Comparison of ENCODE assay signal across 15 cellular contexts in the genomic region with DNA sequence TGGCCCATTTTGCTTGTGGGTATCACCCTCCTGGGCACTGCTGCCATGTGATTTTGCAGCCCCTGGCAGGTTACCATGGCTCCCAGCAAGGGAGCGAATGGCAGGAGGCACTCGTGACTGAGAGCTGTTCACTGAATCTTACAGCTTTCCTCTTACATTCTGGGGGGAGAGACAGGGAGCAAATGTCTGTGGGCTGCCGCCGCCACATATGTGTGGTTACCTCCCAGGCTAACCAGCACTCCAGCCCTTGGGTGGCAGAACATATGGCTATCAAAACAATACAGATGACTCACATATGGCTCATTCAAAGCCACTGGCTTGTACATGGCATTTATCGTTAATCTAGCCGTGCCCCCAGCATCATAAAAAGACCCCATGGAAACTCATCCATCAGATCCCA. TPM values are rescaled to one million over a fixed set of nuclear protein-coding genes. Genes with fewer than 3 reads are reported as not detected.
A peak's percentile ranks its signal among the peaks of the same experiment; 100 is the strongest.
DNase-seq lines count a peak whose midpoint lies in the region; ATAC-seq and TF ChIP-seq lines count a peak whose summit lies in the region.
"Had no signal": no experiment of that assay in that cellular context is flagged by ENCODE, and none has a peak within 500 bp of the region (broad histone marks: within the 10 kb centered on the region; RNA-seq: fewer than 3 reads in every experiment).

No MANE protein-coding gene starts in this region.

- H3K27ac ChIP-seq in lower lobe of right lung, result no peak overlapping the region
- H3K27ac ChIP-seq: sigmoid colon had no signal

- peaks cover 5% of the 10 kb centered on the region for H3K9me3 ChIP-seq in lower lobe of right lung
- H3K9me3 ChIP-seq: mucosa of descending colon, sigmoid colon had no signal

- H3K27ac Mint-ChIP-seq in HFFc6, result peak overlapping the region; percentile 74
- H3K27ac Mint-ChIP-seq: type B pancreatic cell had no signal

- H3K36me3 ChIP-seq in lower lobe of right lung, result peaks cover 100% of the 10 kb centered on the region

- H3K4me3 Mint-ChIP-seq in HFFc6, result no peak overlapping the region
- H3K4me3 Mint-ChIP-seq: CD4-positive, alpha-beta memory T cell; type B pancreatic cell had no signal

- H3K4me1 Mint-ChIP-seq in HFFc6 (ENCODE audit: low read depth), result peaks cover 27% of the 10 kb centered on the region

- TF ChIP-seq CTCF in HFFc6 (IDR thresholded peaks at IDR 0.05), result no peak
- TF ChIP-seq CTCF in lower lobe of right lung (IDR thresholded peaks at IDR 0.05), result no peak

- no peaks in the 10 kb centered on the region for H3K9me3 Mint-ChIP-seq in HFFc6
- H3K9me3 Mint-ChIP-seq: CD4-positive, alpha-beta memory T cell; type B pancreatic cell had no signal

- H3K4me1 ChIP-seq in lower lobe of right lung, result no peaks in the 10 kb centered on the region
- H3K4me1 ChIP-seq: sigmoid colon had no signal

- no peak for ATAC-seq in lower lobe of right lung
- no peak for ATAC-seq in GM21447 (IDR thresholded peaks at IDR 0.05; ENCODE audit: unreplicated experiment)
- no peak for ATAC-seq in GM18520 (IDR thresholded peaks at IDR 0.05; ENCODE audit: unreplicated experiment)
- ATAC-seq: mucosa of descending colon had no signal

- peaks cover 6% of the 10 kb centered on the region for H3K27me3 Mint-ChIP-seq in HFFc6 (ENCODE audit: insufficient read depth)
- H3K27me3 Mint-ChIP-seq: CD4-positive, alpha-beta memory T cell; type B pancreatic cell had no signal

- no peak overlapping the region for H3K4me3 ChIP-seq in lower lobe of right lung
- H3K4me3 ChIP-seq: mucosa of descending colon, sigmoid colon had no signal

- no peaks in the 10 kb centered on the region for H3K27me3 ChIP-seq in lower lobe of right lung (ENCODE audit: low read depth)
- H3K27me3 ChIP-seq: sigmoid colon had no signal

- peak; percentile 69 for DNase-seq in AG08395 (ENCODE audit: low spot score)
- DNase-seq in HFFc6, result peak; percentile 76
- peak in 29 of 56 donors; percentile 10 to 69 (median 31) for DNase-seq in amygdala (lab: John Stamatoyannopoulos, UW)
- DNase-seq in hepatic stellate cell (ENCODE audit: low spot score), result peak; percentile 61
- no peak for DNase-seq in lower lobe of right lung
- DNase-seq in stimulated activated CD4-positive, alpha-beta T cell treated with anti-CD3 and anti-CD28 coated beads, Interleukin-1b, Interleukin-23, amount 100 ng/mL, for 48 hours, result no peak
- DNase-seq: activated CD4-positive, alpha-beta T cell treated with anti-CD3 and anti-CD28 coated beads for 48 hours; activated gamma-delta T cell treated with Interleukin-2 at 50 U/mL for 16 hours; CD4-positive, alpha-beta memory T cell; mucosa of descending colon; NCI-H226; sigmoid colon had no signal

- intact Hi-C loops in lower lobe of right lung (cut with DNase I), result no loop called here

- peaks cover 75% of the 10 kb centered on the region for H3K36me3 Mint-ChIP-seq in HFFc6 (ENCODE audit: low read depth)

RNA-seq across cellular contexts. Expression of gene GTF3C1, which starts 19.8 kb away (rescaled TPM):
- 10 to 100 TPM; 66.6 to 86.1 (median 80.3) TPM for total RNA-seq in HFFc6 (2021; fragmentation: NEBNext Ultra II Directional; extraction: Animal tissue kit (Norgen Biotek cat#: 25700))
- 57.1 TPM for total RNA-seq in lower lobe of right lung

RNA-seq across cellular contexts. Expression of gene KATNIP, which starts 20.0 kb away (rescaled TPM):
- 10 to 100 TPM; 18.6 to 24.1 (median 19.9) TPM for total RNA-seq in HFFc6 (2021; fragmentation: NEBNext Ultra II Directional; extraction: Animal tissue kit (Norgen Biotek cat#: 25700))
- total RNA-seq in lower lobe of right lung, result 32.9 TPM

Comparison
In these comparisons a context has a peak if more than half of its experiments do, and no peak if none do; other contexts are left out.
1. DNase-seq: peak in AG08395 (single experiment), HFFc6 (single experiment), amygdala (29 of 56) and hepatic stellate cell (single experiment); none in lower lobe of right lung (single experiment) and stimulated activated CD4-positive, alpha-beta T cell treated with anti-CD3 and anti-CD28 coated beads, Interleukin-1b, Interleukin-23, amount 100 ng/mL, for 48 hours (single experiment).